ENCODE assay signal across 25 cellular contexts in genomic region chr12:130813436-130813835, GRCh38. TPM values are rescaled to one million over a fixed set of nuclear protein-coding genes. Genes with fewer than 3 reads are reported as not detected.
DNase-seq lines count a peak whose midpoint lies in the region; ATAC-seq, FAIRE-seq and TF ChIP-seq lines count a peak whose summit lies in the region.
"Had no signal": no experiment of that assay in that cellular context is flagged by ENCODE, and none has a peak within 500 bp of the region (broad histone marks: within the 10 kb centered on the region; RNA-seq: fewer than 3 reads in every experiment).

No MANE protein-coding gene starts in this region.

- no peak; the same call in 1 of the 2 replicates for TF ChIP-seq CTCF in BE2C (IDR thresholded peaks at IDR 0.05; ENCODE audit: low read depth, low read length)

- peaks cover 25 to 53% (median 47%) of the 10 kb centered on the region in 10 experiments for H3K4me1 ChIP-seq in BLaER1 treated with 17β-estradiol and CSF1 and Interleukin-3, amounts not matched to agents 10 nM and 100 nM
- H3K4me1 ChIP-seq in NT2/D1 (ENCODE audit: insufficient read depth, insufficient read length): peaks cover 10% of the 10 kb centered on the region
- H3K4me1 ChIP-seq in iPS-20b (ENCODE audit: insufficient read depth, low read length): peaks cover 21% of the 10 kb centered on the region; the same call in 1 of the 2 replicates
- H3K4me1 ChIP-seq in BE2C: peaks cover 3% of the 10 kb centered on the region; the same call in 1 of the 2 replicates
- H3K4me1 ChIP-seq: A549, gastrocnemius medialis had no signal

- peak overlapping the region in 9 of 11 experiments; percentile 16 to 65 (median 28); a peak in 10 of 22 replicates for H3K9ac ChIP-seq in BLaER1 treated with 17β-estradiol and CSF1 and Interleukin-3, amounts not matched to agents 10 nM and 100 nM
- H3K9ac ChIP-seq in NT2/D1 (ENCODE audit: insufficient read length, low read depth) (peak overlapping the region; percentile 16), iPS-20b (ENCODE audit: low read depth, low read length) (no peak overlapping the region)
- H3K9ac ChIP-seq: KMS-11 had no signal

- H3K36me3 ChIP-seq in BLaER1 treated with 17β-estradiol and CSF1 and Interleukin-3, amounts not matched to agents 10 nM and 100 nM: peaks cover 19 to 50% (median 35%) of the 10 kb centered on the region in 11 experiments
- peaks cover 47% of the 10 kb centered on the region for H3K36me3 ChIP-seq in NT2/D1 (ENCODE audit: insufficient read depth, insufficient read length, low read length)
- peaks cover 18% of the 10 kb centered on the region for H3K36me3 ChIP-seq in iPS-20b (ENCODE audit: insufficient read depth, low read depth, low read length)
- peaks cover 32% of the 10 kb centered on the region for H3K36me3 ChIP-seq in BE2C
- H3K36me3 ChIP-seq: gastrocnemius medialis, ovary had no signal

- no peak overlapping the region; a peak in 2 of 22 replicates for H3K27ac ChIP-seq in BLaER1 treated with 17β-estradiol and CSF1 and Interleukin-3, amounts not matched to agents 10 nM and 100 nM
- H3K27ac ChIP-seq in iPS-20b (ENCODE audit: low read length): peak overlapping the region; percentile 39
- H3K27ac ChIP-seq: A549, C4-2B, gastrocnemius medialis, KMS-11, ovary had no signal

- H3K27me3 ChIP-seq in BLaER1 treated with 17β-estradiol and CSF1 and Interleukin-3, amounts not matched to agents 10 nM and 100 nM: peaks cover 0 to 8% (median 0%) of the 10 kb centered on the region in 11 experiments; a peak in 1 of 22 replicates
- no peaks in the 10 kb centered on the region for H3K27me3 ChIP-seq in NT2/D1 (ENCODE audit: insufficient read depth, insufficient read length)
- H3K27me3 ChIP-seq in iPS-20b (ENCODE audit: insufficient read depth, low read length): no peaks in the 10 kb centered on the region
- H3K27me3 ChIP-seq in BE2C: no peaks in the 10 kb centered on the region
- H3K27me3 ChIP-seq: gastrocnemius medialis, ovary had no signal

- peaks cover 16 to 52% (median 32%) of the 10 kb centered on the region in 11 experiments; a peak in 18 of 22 replicates for H4K20me1 ChIP-seq in BLaER1 treated with 17β-estradiol and CSF1 and Interleukin-3, amounts not matched to agents 10 nM and 100 nM

- peak overlapping the region; percentile 62 to 93 (median 79) for H3K4me2 ChIP-seq in BLaER1 treated with 17β-estradiol and CSF1 and Interleukin-3, amounts not matched to agents 10 nM and 100 nM
- H3K4me2 ChIP-seq: A549, KMS-11 had no signal

- FAIRE-seq in urothelium cell line (lab: Jason Lieb, UNC): no peak
- FAIRE-seq: A549, astrocyte had no signal

- peaks cover 0 to 7% (median 4%) of the 10 kb centered on the region in 11 experiments; a peak in 8 of 22 replicates for H3K9me3 ChIP-seq in BLaER1 treated with 17β-estradiol and CSF1 and Interleukin-3, amounts not matched to agents 10 nM and 100 nM (replicated peaks in 1 of 11)
- H3K9me3 ChIP-seq in NT2/D1 (ENCODE audit: insufficient read depth, low read length) (no peaks in the 10 kb centered on the region), iPS-20b (ENCODE audit: insufficient read depth, low read depth, low read length) (no peaks in the 10 kb centered on the region), BE2C (no peaks in the 10 kb centered on the region)
- H3K9me3 ChIP-seq: A549, gastrocnemius medialis, ovary had no signal

- ATAC-seq in GM21390 (IDR thresholded peaks at IDR 0.05; ENCODE audit: unreplicated experiment): peak; percentile 11
- ATAC-seq: gastrocnemius medialis; naive thymus-derived CD4-positive, alpha-beta T cell; right cardiac atrium had no signal

- DNase-seq in NT2/D1 (ENCODE audit: low read depth, low spot score) (no peak), BE2C (no peak), urothelium cell line (ENCODE audit: low spot score) (no peak), hypothalamus (lab: John Stamatoyannopoulos, UW) (no peak), NCI-H748 (lab: John Stamatoyannopoulos, UW; ENCODE audit: unreplicated experiment) (no peak)
- DNase-seq: activated CD4-positive, CD25-positive, alpha-beta regulatory T cell treated with anti-CD3 and anti-CD28 coated beads, Interleukin-2, amount 50 U/mL, for 72 hours; activated naive CD4-positive, alpha-beta T cell treated with anti-CD3 and anti-CD28 coated beads, Interleukin-2, amount 50 U/mL, for 16 hours; activated T-cell treated with anti-CD3 and anti-CD28 coated beads, Interleukin-2, amount 50 U/mL, for 24 hours; cerebellar nuclear complex; EL; gastrocnemius medialis; naive thymus-derived CD4-positive, alpha-beta T cell; NCI-H1048; NCI-H1930; NCI-H345; ovary; right cardiac atrium; substantia nigra had no signal

- peak overlapping the region in 2 of 10 experiments; percentile 3 to 30; a peak in 1 of 20 replicates for H3K4me3 ChIP-seq in BLaER1 treated with 17β-estradiol and CSF1 and Interleukin-3, amounts not matched to agents 10 nM and 100 nM
- no peak overlapping the region for H3K4me3 ChIP-seq in NT2/D1 (ENCODE audit: insufficient read length, low read depth)
- H3K4me3 ChIP-seq in iPS-20b (ENCODE audit: low read length): no peak overlapping the region
- H3K4me3 ChIP-seq in BE2C (ENCODE audit: low read depth, low read length): no peak overlapping the region
- H3K4me3 ChIP-seq: A549, gastrocnemius medialis, ovary had no signal

RNA-seq across cellular contexts. Expression of gene STX2, which starts 25.6 kb away (rescaled TPM):
- polyA plus RNA-seq in BE2C (2012; ENCODE audit: insufficient read depth, insufficient read length, low read depth): 18.4 TPM

RNA-seq across cellular contexts. Expression of gene RAN, which starts 58.4 kb away (rescaled TPM):
- 1,240 TPM for polyA plus RNA-seq in BE2C (2012; ENCODE audit: insufficient read depth, insufficient read length, low read depth)
